Comparison of ENCODE assay signal across 28 cellular contexts in genomic region chr4:138758876-138759275, GRCh38.
"Had no signal": no experiment of that assay in that cellular context is flagged by ENCODE, and none has a peak within 500 bp of the region (broad histone marks: within the 10 kb centered on the region; RNA-seq: fewer than 3 reads in every experiment).

No MANE protein-coding gene starts in this region.

- DNase-seq: hypothalamus; immature natural killer cell; kidney; left ventricle myocardium inferior; naive B cell; natural killer cell; occipital lobe; psoas muscle; right lobe of liver; stimulated activated CD4-positive, alpha-beta T cell treated with anti-CD3 and anti-CD28 coated beads, Interleukin-15, amount 100 ng/mL, for 24 hours; stimulated activated CD4-positive, alpha-beta T cell treated with anti-CD3 and anti-CD28 coated beads, Interleukin-2, amount 100 ng/mL, for 24 hours; stimulated activated CD4-positive, alpha-beta T cell treated with anti-CD3 and anti-CD28 coated beads, Interleukin-4, amount 100 ng/mL, for 1 hour; stimulated activated naive B cell treated with anti-CD40 and anti-IgM and Interleukin-4, amounts not matched to agents 10 μg/mL and 1 μg/mL and 100 μg/mL, for 72 hours; stimulated activated naive CD8-positive, alpha-beta T cell treated with anti-CD3 and anti-CD28 coated beads, Interleukin-15, Interleukin-2, amounts not matched to agents 100 U/mL and 50 U/mL, for 24 hours; stomach; testis; thyroid gland; transverse colon; upper lobe of left lung had no signal

- H3K27ac ChIP-seq: left ventricle myocardium inferior, neutrophil, psoas muscle, right atrium auricular region, right lobe of liver, stomach, testis, thyroid gland, transverse colon, upper lobe of left lung, vagina had no signal

- H3K4me2 ChIP-seq: smooth muscle cell had no signal

- H3K27ac Mint-ChIP-seq: immature natural killer cell; mesothelial cell of epicardium; naive B cell; natural killer cell; stimulated activated naive B cell treated with anti-CD40 and anti-IgM and Interleukin-4, amounts not matched to agents 10 μg/mL and 1 μg/mL and 100 μg/mL, for 72 hours had no signal

- H3K4me3 Mint-ChIP-seq: immature natural killer cell; mesothelial cell of epicardium; naive B cell; natural killer cell; neural crest cell; stimulated activated naive B cell treated with anti-CD40 and anti-IgM and Interleukin-4, amounts not matched to agents 10 μg/mL and 1 μg/mL and 100 μg/mL, for 72 hours had no signal

- H3K9ac ChIP-seq: parathyroid adenoma had no signal

- H3K36me3 ChIP-seq: left ventricle myocardium inferior, neutrophil, right atrium auricular region, right lobe of liver, stomach, thyroid gland, transverse colon, upper lobe of left lung, vagina had no signal

- ATAC-seq: natural killer cell; psoas muscle; right lobe of liver; stimulated activated naive B cell treated with anti-CD40 and anti-IgM and Interleukin-4, amounts not matched to agents 10 μg/mL and 1 μg/mL and 100 μg/mL, for 72 hours; stimulated activated naive CD8-positive, alpha-beta T cell treated with anti-CD3 and anti-CD28 coated beads, Interleukin-15, Interleukin-2, amounts not matched to agents 100 U/mL and 50 U/mL, for 24 hours had no signal

- FAIRE-seq: islet of Langerhans, kidney had no signal

- H3K27me3 Mint-ChIP-seq: stimulated activated naive B cell treated with anti-CD40 and anti-IgM and Interleukin-4, amounts not matched to agents 10 μg/mL and 1 μg/mL and 100 μg/mL, for 72 hours had no signal

- H3K36me3 Mint-ChIP-seq: immature natural killer cell; mesothelial cell of epicardium; naive B cell; stimulated activated naive B cell treated with anti-CD40 and anti-IgM and Interleukin-4, amounts not matched to agents 10 μg/mL and 1 μg/mL and 100 μg/mL, for 72 hours had no signal

- H3K4me1 ChIP-seq: left ventricle myocardium inferior, psoas muscle, right atrium auricular region, right lobe of liver, stomach, testis, thyroid gland, transverse colon, upper lobe of left lung, vagina had no signal

- H2AFZ ChIP-seq: parathyroid adenoma had no signal

- H3K4me1 Mint-ChIP-seq: immature natural killer cell; mesothelial cell of epicardium; naive B cell; natural killer cell; neural crest cell; stimulated activated naive B cell treated with anti-CD40 and anti-IgM and Interleukin-4, amounts not matched to agents 10 μg/mL and 1 μg/mL and 100 μg/mL, for 72 hours had no signal

- H3K4me3 ChIP-seq: left ventricle myocardium inferior, lung, psoas muscle, right atrium auricular region, right lobe of liver, smooth muscle cell, stomach, testis, thyroid gland, transverse colon, upper lobe of left lung, vagina had no signal

- H3K27me3 ChIP-seq: neutrophil, right atrium auricular region, right lobe of liver, stomach, testis, thyroid gland, transverse colon, upper lobe of left lung, vagina had no signal

- H3K9me3 ChIP-seq: neutrophil, psoas muscle, right atrium auricular region, right lobe of liver, testis, thyroid gland, transverse colon, upper lobe of left lung, vagina had no signal

- H3K79me2 ChIP-seq: parathyroid adenoma had no signal
